23 cellular contexts compared by ENCODE assay signal in the genomic region with DNA sequence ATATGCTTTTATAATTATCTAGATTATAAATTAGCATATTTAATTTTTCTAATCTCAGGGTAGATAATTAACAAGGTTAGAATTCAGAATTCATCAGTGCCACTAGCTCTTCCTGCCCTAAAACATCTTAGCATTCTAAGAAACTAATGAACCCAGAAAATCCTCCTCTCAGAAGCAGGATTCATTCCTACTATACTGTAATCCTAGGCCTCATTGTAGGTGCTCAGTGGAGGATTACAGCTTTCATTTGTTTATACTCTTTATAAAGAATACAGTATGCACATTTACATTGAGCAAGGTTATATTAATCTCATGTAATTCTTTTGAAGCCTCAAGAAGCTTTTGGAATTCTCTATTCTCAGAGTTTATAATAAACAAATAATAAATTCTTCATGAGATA. TPM values are rescaled to one million over a fixed set of nuclear protein-coding genes. Genes with fewer than 3 reads are reported as not detected.
"Had no signal": no experiment of that assay in that cellular context is flagged by ENCODE, and none has a peak within 500 bp of the region (broad histone marks: within the 10 kb centered on the region; RNA-seq: fewer than 3 reads in every experiment).

No MANE protein-coding gene starts in this region.

- H3K27ac ChIP-seq: dorsolateral prefrontal cortex, esophagus muscularis mucosa, hepatocyte, parathyroid adenoma, prostate gland, right lobe of liver, spleen, transverse colon had no signal

- DNase-seq: cortex of kidney; dorsolateral prefrontal cortex; effector CD8-positive, alpha-beta T cell; foreskin fibroblast; kidney; natural killer cell; retina; right lobe of liver; spleen; stimulated activated CD4-positive, alpha-beta T cell treated with anti-CD3 and anti-CD28 coated beads, Interleukin-15, amount 100 ng/mL, for 24 hours; stimulated activated CD4-positive, alpha-beta T cell treated with anti-CD3 and anti-CD28 coated beads, Interleukin-2, amount 100 ng/mL, for 24 hours; stimulated activated CD4-positive, alpha-beta T cell treated with anti-CD3 and anti-CD28 coated beads, Interleukin-4, amount 100 ng/mL, for 4 hours; stimulated activated naive B cell treated with anti-CD40 and anti-IgM and Interleukin-4, amounts not matched to agents 10 μg/mL and 1 μg/mL and 100 μg/mL, for 72 hours; stimulated activated naive CD8-positive, alpha-beta T cell treated with anti-CD3 and anti-CD28 coated beads, Interleukin-15, amount 100 ng/mL, for 72 hours; transverse colon had no signal

- H3K4me3 ChIP-seq: dorsolateral prefrontal cortex, esophagus muscularis mucosa, hepatocyte, prostate gland, right lobe of liver, spleen, thoracic aorta, transverse colon had no signal

- H3K27ac Mint-ChIP-seq: mesothelial cell of epicardium; natural killer cell; stimulated activated naive B cell treated with anti-CD40 and anti-IgM and Interleukin-4, amounts not matched to agents 10 μg/mL and 1 μg/mL and 100 μg/mL, for 72 hours; stimulated activated naive CD8-positive, alpha-beta T cell treated with anti-CD3 and anti-CD28 coated beads, Interleukin-15, amount 100 ng/mL, for 72 hours had no signal

- H3K79me2 ChIP-seq: hepatocyte, parathyroid adenoma had no signal

- H3K27me3 ChIP-seq: dorsolateral prefrontal cortex, esophagus muscularis mucosa, hepatocyte, right lobe of liver, spleen, transverse colon had no signal

- H2AFZ ChIP-seq: hepatocyte, parathyroid adenoma had no signal

- H3K36me3 Mint-ChIP-seq: natural killer cell had no signal

- H3K36me3 ChIP-seq: prostate gland had no signal

- H3K4me2 ChIP-seq: hepatocyte had no signal

- H3K9ac ChIP-seq: parathyroid adenoma had no signal

- H3K4me1 Mint-ChIP-seq: central memory CD8-positive, alpha-beta T cell; mesothelial cell of epicardium had no signal

- H3K27me3 Mint-ChIP-seq: central memory CD8-positive, alpha-beta T cell; stimulated activated naive B cell treated with anti-CD40 and anti-IgM and Interleukin-4, amounts not matched to agents 10 μg/mL and 1 μg/mL and 100 μg/mL, for 72 hours; stimulated activated naive CD8-positive, alpha-beta T cell treated with anti-CD3 and anti-CD28 coated beads, Interleukin-15, amount 100 ng/mL, for 72 hours had no signal

- H3K9me3 ChIP-seq: esophagus muscularis mucosa, prostate gland, right lobe of liver, spleen, thoracic aorta, transverse colon had no signal

- H3K4me1 ChIP-seq: esophagus muscularis mucosa, parathyroid adenoma, prostate gland, transverse colon had no signal

- H3K9me3 Mint-ChIP-seq: central memory CD8-positive, alpha-beta T cell; mesothelial cell of epicardium; natural killer cell; stimulated activated naive B cell treated with anti-CD40 and anti-IgM and Interleukin-4, amounts not matched to agents 10 μg/mL and 1 μg/mL and 100 μg/mL, for 72 hours; stimulated activated naive CD8-positive, alpha-beta T cell treated with anti-CD3 and anti-CD28 coated beads, Interleukin-15, amount 100 ng/mL, for 72 hours had no signal

- H3K4me3 Mint-ChIP-seq: central memory CD8-positive, alpha-beta T cell; mesothelial cell of epicardium; natural killer cell; stimulated activated naive B cell treated with anti-CD40 and anti-IgM and Interleukin-4, amounts not matched to agents 10 μg/mL and 1 μg/mL and 100 μg/mL, for 72 hours; stimulated activated naive CD8-positive, alpha-beta T cell treated with anti-CD3 and anti-CD28 coated beads, Interleukin-15, amount 100 ng/mL, for 72 hours had no signal

RNA-seq across cellular contexts. Expression of a gene that starts 41.7 kb away (rescaled TPM):
- total RNA-seq: myocyte had no signal
